Comparison of ENCODE assay signal across 8 cellular contexts in genomic region chr3:32816439-32817194, GRCh38. TPM values are rescaled to one million over a fixed set of nuclear protein-coding genes. Genes with fewer than 3 reads are reported as not detected.
DNase-seq lines count a peak whose midpoint lies in the region; ATAC-seq and TF ChIP-seq lines count a peak whose summit lies in the region.

No MANE protein-coding gene starts in this region.

- no peaks in the 10 kb centered on the region; the same call in none of the 2 replicates for H3K27me3 ChIP-seq in Panc1 (ENCODE audit: control insufficient read depth, insufficient read depth, low read length)

- no peaks in the 10 kb centered on the region for H3K36me3 ChIP-seq in Panc1 (ENCODE audit: control insufficient read depth, insufficient read depth, low read length)

- no peaks in the 10 kb centered on the region for H3K4me1 ChIP-seq in Panc1 (ENCODE audit: control insufficient read depth, insufficient read depth, low read length)

- H3K9me3 ChIP-seq in Panc1 (ENCODE audit: control insufficient read depth, insufficient read depth, low read depth, low read length) = no peaks in the 10 kb centered on the region

- H3K9me3 Mint-ChIP-seq in endothelial cell (ENCODE audit: unreplicated experiment) = no peaks in the 10 kb centered on the region
- peaks cover 0 to under 1% (median 0%) of the 10 kb centered on the region in 7 donors for H3K9me3 Mint-ChIP-seq in naive B cell

- peaks cover 22% of the 10 kb centered on the region for H3K36me3 Mint-ChIP-seq in endothelial cell (ENCODE audit: low read depth, unreplicated experiment)
- H3K36me3 Mint-ChIP-seq in naive B cell = no peaks in the 10 kb centered on the region

- DNase-seq in activated CD4-positive, CD25-positive, alpha-beta regulatory T cell (lab: John Stamatoyannopoulos, UW) = no peak
- DNase-seq in Panc1 (ENCODE audit: low read depth, low spot score) (no peak), endothelial cell (ENCODE audit: low spot score) (peak; percentile 69), naive B cell (peak; percentile 6), A172 (ENCODE audit: low spot score) (no peak)

- POLR2A ChIA-PET in Panc1 (lab: Charles Lee) = no interaction called here

- peak; percentile 5 to 18 for ATAC-seq in activated CD4-positive, CD25-positive, alpha-beta regulatory T cell treated with anti-CD3 and anti-CD28 coated beads, Interleukin-2, amount 50 U/mL, for 24 hours
- no peak for ATAC-seq in Panc1
- ATAC-seq in naive B cell (ENCODE audit: low read depth in 2 of 2) = no peak
- ATAC-seq in HG03378 (IDR thresholded peaks at IDR 0.05; ENCODE audit: unreplicated experiment) = no peak
- no peak for ATAC-seq in GM18511 (IDR thresholded peaks at IDR 0.05; ENCODE audit: unreplicated experiment)

- H3K27me3 Mint-ChIP-seq in endothelial cell (ENCODE audit: unreplicated experiment) = peaks cover 22% of the 10 kb centered on the region
- H3K27me3 Mint-ChIP-seq in naive B cell = peaks cover 37 to 52% (median 40%) of the 10 kb centered on the region in 3 donors

- no peak overlapping the region for H3K27ac ChIP-seq in Panc1 (ENCODE audit: low read length)

- BruUV-seq in Panc1 (replicated peaks; lab: Mats Ljungman, UMichigan) = no TSS peak

- TF ChIP-seq CTCF in Panc1 (IDR thresholded peaks at IDR 0.05) (no peak), endothelial cell (IDR thresholded peaks at IDR 0.05; ENCODE audit: unreplicated experiment) (no peak)

- CTCF ChIA-PET in Panc1 (lab: Charles Lee) = no interaction called here

- H3K4me3 Mint-ChIP-seq in endothelial cell (ENCODE audit: unreplicated experiment) (peak overlapping the region; percentile 95), naive B cell (peak overlapping the region; percentile 71 to 89 (median 80))

- H3K27ac Mint-ChIP-seq in endothelial cell (ENCODE audit: unreplicated experiment) = peak overlapping the region; percentile 95
- H3K27ac Mint-ChIP-seq in naive B cell = peak overlapping the region in 2 of 6 donors; percentile 29 to 94

- in situ Hi-C loops in Panc1 (cut with HindIII; ENCODE audit: low pct_unique_long_range_greater_than_20kb, low sequenced_read_pairs) = no loop called here

- peaks cover 48% of the 10 kb centered on the region for H3K4me1 Mint-ChIP-seq in endothelial cell (ENCODE audit: unreplicated experiment)
- peaks cover 8 to 28% (median 14%) of the 10 kb centered on the region in 3 donors for H3K4me1 Mint-ChIP-seq in naive B cell

- intact Hi-C loops in Panc1 (cut with micrococcal nuclease; ENCODE audit: unreplicated experiment) = no loop called here

- H3K4me3 ChIP-seq in Panc1 (ENCODE audit: low read depth in 2 of 2, low read length in 2 of 2) = peak overlapping the region; percentile 35 to 39

RNA-seq across cellular contexts. Expression of gene TRIM71, which starts 1.2 kb away (rescaled TPM):
- 0.18 TPM for total RNA-seq in Panc1 (2021; ENCODE audit: unreplicated experiment)
- not detected for polyA plus RNA-seq in Panc1 (2012; ENCODE audit: insufficient read length)
- 74.0 TPM for total RNA-seq in endothelial cell (ENCODE audit: unreplicated experiment)
- polyA plus RNA-seq in naive B cell (ENCODE audit: low read depth in 6 of 6) = not detected
- under 0.01 and 0.05 TPM in 2 replicates for total RNA-seq in A172 (2014; rRNA removed; shearing (Covaris generic))

Comparison
In these comparisons a context has a peak if more than half of its experiments do, and no peak if none do; other contexts are left out.
1. ATAC-seq: peak in activated CD4-positive, CD25-positive, alpha-beta regulatory T cell treated with anti-CD3 and anti-CD28 coated beads, Interleukin-2, amount 50 U/mL, for 24 hours (2 of 2); none in Panc1 (single experiment), naive B cell (0 of 2), HG03378 (single experiment) and GM18511 (single experiment).
2. DNase-seq: peak in endothelial cell (single experiment) and naive B cell (single experiment); none in activated CD4-positive, CD25-positive, alpha-beta regulatory T cell (0 of 4), Panc1 (single experiment) and A172 (single experiment).
3. RNA of gene TRIM71, which starts 1.2 kb away (total RNA-seq): 74.0 TPM in endothelial cell (single experiment); 0.18 TPM in Panc1 (single experiment) and under 0.01 to 0.05 TPM in A172; every median in the first group is over 10 times any median in the second.